1 cellular context compared by ENCODE assay signal in genomic region chr11:123063396-123064267, GRCh38.
TF ChIP-seq lines count a peak whose summit lies in the region.

No MANE protein-coding gene starts in this region.

TF ChIP-seq in HepG2, 621 proteins besides CTCF, POLR2A, EP300 and RAD21 (continued from another document):
- TF ChIP-seq, protein P1, sequence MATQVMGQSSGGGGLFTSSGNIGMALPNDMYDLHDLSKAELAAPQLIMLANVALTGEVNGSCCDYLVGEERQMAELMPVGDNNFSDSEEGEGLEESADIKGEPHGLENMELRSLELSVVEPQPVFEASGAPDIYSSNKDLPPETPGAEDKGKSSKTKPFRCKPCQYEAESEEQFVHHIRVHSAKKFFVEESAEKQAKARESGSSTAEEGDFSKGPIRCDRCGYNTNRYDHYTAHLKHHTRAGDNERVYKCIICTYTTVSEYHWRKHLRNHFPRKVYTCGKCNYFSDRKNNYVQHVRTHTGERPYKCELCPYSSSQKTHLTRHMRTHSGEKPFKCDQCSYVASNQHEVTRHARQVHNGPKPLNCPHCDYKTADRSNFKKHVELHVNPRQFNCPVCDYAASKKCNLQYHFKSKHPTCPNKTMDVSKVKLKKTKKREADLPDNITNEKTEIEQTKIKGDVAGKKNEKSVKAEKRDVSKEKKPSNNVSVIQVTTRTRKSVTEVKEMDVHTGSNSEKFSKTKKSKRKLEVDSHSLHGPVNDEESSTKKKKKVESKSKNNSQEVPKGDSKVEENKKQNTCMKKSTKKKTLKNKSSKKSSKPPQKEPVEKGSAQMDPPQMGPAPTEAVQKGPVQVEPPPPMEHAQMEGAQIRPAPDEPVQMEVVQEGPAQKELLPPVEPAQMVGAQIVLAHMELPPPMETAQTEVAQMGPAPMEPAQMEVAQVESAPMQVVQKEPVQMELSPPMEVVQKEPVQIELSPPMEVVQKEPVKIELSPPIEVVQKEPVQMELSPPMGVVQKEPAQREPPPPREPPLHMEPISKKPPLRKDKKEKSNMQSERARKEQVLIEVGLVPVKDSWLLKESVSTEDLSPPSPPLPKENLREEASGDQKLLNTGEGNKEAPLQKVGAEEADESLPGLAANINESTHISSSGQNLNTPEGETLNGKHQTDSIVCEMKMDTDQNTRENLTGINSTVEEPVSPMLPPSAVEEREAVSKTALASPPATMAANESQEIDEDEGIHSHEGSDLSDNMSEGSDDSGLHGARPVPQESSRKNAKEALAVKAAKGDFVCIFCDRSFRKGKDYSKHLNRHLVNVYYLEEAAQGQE (IDR thresholded peaks at IDR 0.05; ENCODE audit: borderline replicate concordance in 1 of 2, low read depth in 1 of 2, low read length in 2 of 2): no peak; a peak in 1 of 4 replicates
- no peak for TF ChIP-seq ZBTB1 (CRISPR knock-in tag; IDR thresholded peaks at IDR 0.05; ENCODE audit: borderline replicate concordance)
- no peak for TF ChIP-seq CREB3 (CRISPR knock-in tag; IDR thresholded peaks at IDR 0.05)
